ENCODE assay signal across 8 cellular contexts in genomic region chr5:67493676-67494075, GRCh38.
DNase-seq lines count a peak whose midpoint lies in the region; ATAC-seq and TF ChIP-seq lines count a peak whose summit lies in the region.

No MANE protein-coding gene starts in this region.

- H3K36me3 ChIP-seq in CD8-positive, alpha-beta memory T cell (ENCODE audit: insufficient read depth, low read length), result no peaks in the 10 kb centered on the region

- no peaks in the 10 kb centered on the region for H3K9me3 ChIP-seq in CD8-positive, alpha-beta memory T cell (ENCODE audit: low read length)

- H3K27ac Mint-ChIP-seq in chondrocyte (ENCODE audit: unreplicated experiment), result no peak overlapping the region
- H3K27ac Mint-ChIP-seq in CD8-positive, alpha-beta memory T cell, result peak overlapping the region in 1 of 8 donors; percentile 32

- no peaks in the 10 kb centered on the region for H3K36me3 Mint-ChIP-seq in chondrocyte (ENCODE audit: low read depth)
- H3K36me3 Mint-ChIP-seq in CD8-positive, alpha-beta memory T cell, result no peaks in the 10 kb centered on the region
- H3K36me3 Mint-ChIP-seq in activated T-cell treated with anti-CD3 and anti-CD28 coated beads, Interleukin-2, amount 50 U/mL, for 4 hours (ENCODE audit: insufficient read depth), result no peaks in the 10 kb centered on the region

- no peak overlapping the region for H3K4me3 Mint-ChIP-seq in chondrocyte (ENCODE audit: unreplicated experiment)
- H3K4me3 Mint-ChIP-seq in CD8-positive, alpha-beta memory T cell, result no peak overlapping the region
- no peak overlapping the region for H3K4me3 Mint-ChIP-seq in activated T-cell treated with anti-CD3 and anti-CD28 coated beads, Interleukin-2, amount 50 U/mL, for 4 hours

- no peaks in the 10 kb centered on the region for H3K27me3 Mint-ChIP-seq in chondrocyte (ENCODE audit: low read depth)
- no peaks in the 10 kb centered on the region for H3K27me3 Mint-ChIP-seq in CD8-positive, alpha-beta memory T cell
- H3K27me3 Mint-ChIP-seq in activated T-cell treated with anti-CD3 and anti-CD28 coated beads, Interleukin-2, amount 50 U/mL, for 4 hours (ENCODE audit: low read depth), result no peaks in the 10 kb centered on the region

- H3K9me3 Mint-ChIP-seq in chondrocyte (ENCODE audit: low read depth), result peaks cover 2% of the 10 kb centered on the region
- H3K9me3 Mint-ChIP-seq in CD8-positive, alpha-beta memory T cell, result no peaks in the 10 kb centered on the region
- no peaks in the 10 kb centered on the region for H3K9me3 Mint-ChIP-seq in activated T-cell treated with anti-CD3 and anti-CD28 coated beads, Interleukin-2, amount 50 U/mL, for 4 hours

- peak; percentile 37; the same call in 1 of the 3 replicates for TF ChIP-seq CTCF in GM12872 (IDR thresholded peaks at IDR 0.05; ENCODE audit: insufficient read depth, low read depth, low read length)
- TF ChIP-seq CTCF in chondrocyte (IDR thresholded peaks at IDR 0.05), result peak; percentile 68

- peaks cover 10% of the 10 kb centered on the region for H3K4me1 Mint-ChIP-seq in chondrocyte (ENCODE audit: low read depth)
- peaks cover 4 to 7% (median 4%) of the 10 kb centered on the region in 3 donors for H3K4me1 Mint-ChIP-seq in CD8-positive, alpha-beta memory T cell
- no peaks in the 10 kb centered on the region for H3K4me1 Mint-ChIP-seq in activated T-cell treated with anti-CD3 and anti-CD28 coated beads, Interleukin-2, amount 50 U/mL, for 4 hours (ENCODE audit: low read depth)

- CTCF ChIA-PET in CD8-positive, alpha-beta memory T cell (lab: Charles Lee), result interaction anchor here (0.9 to 1.3 kb wide), 2 partner anchors 21 to 45 kb away, joined by 3 read pairs; no protein-coding TSS in a partner anchor

- no peak for ATAC-seq in activated T-cell treated with anti-CD3 and anti-CD28 coated beads, Interleukin-2, amount 50 U/mL, for 4 hours
- ATAC-seq in GM19397 (IDR thresholded peaks at IDR 0.05; ENCODE audit: unreplicated experiment), result no peak

- POLR2A ChIA-PET in CD8-positive, alpha-beta memory T cell (lab: Charles Lee), result no interaction called here

- no peak overlapping the region for H3K4me3 ChIP-seq in CD8-positive, alpha-beta memory T cell (ENCODE audit: low read length)

- no peaks in the 10 kb centered on the region for H3K4me1 ChIP-seq in CD8-positive, alpha-beta memory T cell (ENCODE audit: insufficient read depth, low read length)

- no peak overlapping the region for H3K27ac ChIP-seq in CD8-positive, alpha-beta memory T cell (ENCODE audit: low read depth, low read length)

- H3K27me3 ChIP-seq in CD8-positive, alpha-beta memory T cell (ENCODE audit: insufficient read depth, low read length, poor library complexity, severe bottlenecking), result no peaks in the 10 kb centered on the region

- peak; percentile 22 for DNase-seq in NCI-H446 treated with DMSO at 0.1 percent for 48 hours (lab: John Stamatoyannopoulos, UW)
- no peak for DNase-seq in chondrocyte (ENCODE audit: low spot score)
- peak; percentile 9 to 31 for DNase-seq in lung microvascular endothelial cell (ENCODE audit: low read depth in 2 of 2)
- DNase-seq in CD8-positive, alpha-beta memory T cell, result no peak
- no peak for DNase-seq in activated T-cell treated with anti-CD3 and anti-CD28 coated beads, Interleukin-2, amount 50 U/mL, for 4 hours
- no peak for DNase-seq in effector CD4-positive, alpha-beta T cell

Comparison
In these comparisons a context has a peak if more than half of its experiments do, and no peak if none do; other contexts are left out.
1. DNase-seq: peak in NCI-H446 treated with DMSO at 0.1 percent for 48 hours (single experiment) and lung microvascular endothelial cell (2 of 2); none in chondrocyte (single experiment), CD8-positive, alpha-beta memory T cell (0 of 5), activated T-cell treated with anti-CD3 and anti-CD28 coated beads, Interleukin-2, amount 50 U/mL, for 4 hours (single experiment) and effector CD4-positive, alpha-beta T cell (single experiment).